22 cellular contexts compared by ENCODE assay signal in genomic region chr11:102596578-102596977, GRCh38. TPM values are rescaled to one million over a fixed set of nuclear protein-coding genes. Genes with fewer than 3 reads are reported as not detected.
DNase-seq lines count a peak whose midpoint lies in the region; ATAC-seq, FAIRE-seq and TF ChIP-seq lines count a peak whose summit lies in the region.
"Had no signal": no experiment of that assay in that cellular context is flagged by ENCODE, and none has a peak within 500 bp of the region (broad histone marks: within the 10 kb centered on the region; RNA-seq: fewer than 3 reads in every experiment).

No MANE protein-coding gene starts in this region.

- no peak overlapping the region for H3K18ac ChIP-seq in H1 (ENCODE audit: extremely low read depth, low read length)

- H3K9ac ChIP-seq in H1 (replicated peaks in 1 of 4; ENCODE audit: extremely low read depth in 1 of 4, low read depth in 3 of 4, low read length in 3 of 4) = no peak overlapping the region
- no peak overlapping the region for H3K9ac ChIP-seq in neural progenitor cell
- H3K9ac ChIP-seq: GM23248 had no signal

- H2AFZ ChIP-seq in H1 (ENCODE audit: low read length) = no peak overlapping the region
- peak overlapping the region; percentile 1 for H2AFZ ChIP-seq in neural progenitor cell (replicated peaks)
- H2AFZ ChIP-seq: GM23248 had no signal

- no peaks in the 10 kb centered on the region for H3K23me2 ChIP-seq in H1 (ENCODE audit: low read depth, low read length)

- no peak overlapping the region for H2BK12ac ChIP-seq in H1 (ENCODE audit: low read depth, low read length)

- H3K4me2 ChIP-seq in A549 (no peak overlapping the region), H1 (ENCODE audit: insufficient read depth in 1 of 2, low read depth in 2 of 2, low read length in 2 of 2) (no peak overlapping the region), neural progenitor cell (no peak overlapping the region)

- H3K27ac Mint-ChIP-seq in neural progenitor cell = no peak overlapping the region
- H3K27ac Mint-ChIP-seq: CD4-positive, alpha-beta memory T cell had no signal

- ATAC-seq in A549 (no peak), esophagus mucosa (no peak)

- no peak overlapping the region for H2BK20ac ChIP-seq in H1 (ENCODE audit: low read length)

- peak overlapping the region; percentile 16 for H3K14ac ChIP-seq in H1 (ENCODE audit: insufficient read length)

- H2BK15ac ChIP-seq in H1 (ENCODE audit: low read length) = no peak overlapping the region

- H3K4me3 Mint-ChIP-seq in neural progenitor cell = no peak overlapping the region
- H3K4me3 Mint-ChIP-seq: CD4-positive, alpha-beta memory T cell had no signal

- FAIRE-seq in A549 (lab: Jason Lieb, UNC) = no peak
- FAIRE-seq in H1 (lab: Jason Lieb, UNC) = no peak
- FAIRE-seq: D721Med, G401.6 had no signal

- H3K4ac ChIP-seq in H1 (replicated peaks; ENCODE audit: insufficient read length, low read depth, low read length) = no peak overlapping the region

- H4K8ac ChIP-seq in H1 (ENCODE audit: extremely low read depth, insufficient read depth, low read length) = no peak overlapping the region

- H3K79me2 ChIP-seq in H1 (ENCODE audit: control insufficient read depth in 1 of 2, insufficient read depth in 2 of 2, low read length in 2 of 2) = no peaks in the 10 kb centered on the region
- H3K79me2 ChIP-seq in neural progenitor cell (ENCODE audit: low read depth) = no peaks in the 10 kb centered on the region

- POLR2A ChIA-PET in A549 (lab: Yijun Ruan, JAX) (no interaction called here), H1 (lab: Charles Lee; ENCODE audit: partially characterized antibody) (no interaction called here)

- H3K36me3 Mint-ChIP-seq in neural progenitor cell = no peaks in the 10 kb centered on the region
- H3K36me3 Mint-ChIP-seq: CD4-positive, alpha-beta memory T cell had no signal

- no peak overlapping the region for H3K4me3 ChIP-seq in A549
- H3K4me3 ChIP-seq in H1 (ENCODE audit: extremely low read depth in 1 of 4, insufficient read depth in 2 of 4, low read depth in 3 of 4, low read length in 4 of 4) = no peak overlapping the region
- no peak overlapping the region for H3K4me3 ChIP-seq in neural progenitor cell
- H3K4me3 ChIP-seq: GM23248 had no signal

- no peaks in the 10 kb centered on the region for H3K79me1 ChIP-seq in H1 (ENCODE audit: low read depth, low read length)

- TF ChIP-seq EP300 in A549 (IDR thresholded peaks at IDR 0.05) = no peak
- no peak for TF ChIP-seq EP300 in H1 (IDR thresholded peaks at IDR 0.05; ENCODE audit: borderline replicate concordance in 1 of 2, low read depth in 2 of 2, low read length in 2 of 2)

- no peak overlapping the region for H3K23ac ChIP-seq in H1 (ENCODE audit: insufficient read length)

- H2AK5ac ChIP-seq in H1 (ENCODE audit: low read depth, low read length) = no peak overlapping the region

- peaks cover 3% of the 10 kb centered on the region for H3K27me3 Mint-ChIP-seq in neural progenitor cell (ENCODE audit: insufficient read depth, low read depth)

- H4K20me1 ChIP-seq in H1 (replicated peaks in 1 of 2; ENCODE audit: control insufficient read depth in 1 of 2, insufficient read depth in 2 of 2, low read length in 2 of 2) (no peaks in the 10 kb centered on the region), neural progenitor cell (ENCODE audit: low read depth) (no peaks in the 10 kb centered on the region)

- H3K27me3 ChIP-seq in H1 (replicated peaks in 1 of 4; ENCODE audit: control insufficient read depth in 3 of 4, extremely low read depth in 1 of 4, insufficient read depth in 3 of 4, low read length in 3 of 4) = no peaks in the 10 kb centered on the region
- H3K27me3 ChIP-seq in neural progenitor cell = no peaks in the 10 kb centered on the region
- H3K27me3 ChIP-seq: BE2C had no signal

- TF ChIP-seq POLR2A in A549 (IDR thresholded peaks at IDR 0.05; ENCODE audit: low read length) (no peak), H1 (IDR thresholded peaks at IDR 0.05; ENCODE audit: control extremely low read depth in 1 of 2, low read depth in 2 of 2, low read length in 2 of 2) (no peak)

- TF ChIP-seq CTCF in A549 (IDR thresholded peaks at IDR 0.05) (no peak), H1 (IDR thresholded peaks at IDR 0.05; ENCODE audit: control extremely low read depth in 1 of 3, insufficient read depth in 1 of 3, low read depth in 1 of 3, low read length in 3 of 3) (no peak), neural progenitor cell (IDR thresholded peaks at IDR 0.05) (no peak)

- H3F3A ChIP-seq in neural progenitor cell (ENCODE audit: low read depth) = no peaks in the 10 kb centered on the region

- H4K91ac ChIP-seq in H1 (replicated peaks; ENCODE audit: insufficient read length, low read length) = no peak overlapping the region

- no peak overlapping the region for H2BK120ac ChIP-seq in H1 (replicated peaks; ENCODE audit: low read depth, low read length)

- H3K4me1 Mint-ChIP-seq in neural progenitor cell = no peaks in the 10 kb centered on the region

- H3K27ac ChIP-seq in A549 = peak overlapping the region; percentile 33 to 95; a peak in 3 of 6 replicates
- H3K27ac ChIP-seq in H1 (ENCODE audit: low read depth, low read length) = no peak overlapping the region
- no peak overlapping the region for H3K27ac ChIP-seq in neural progenitor cell
- H3K27ac ChIP-seq: C4-2B, GM23248, HL-60 had no signal

- H3K9me3 Mint-ChIP-seq in neural progenitor cell = peaks cover 4% of the 10 kb centered on the region

- DNase-seq in A549 (ENCODE audit: low read depth in 1 of 2, low spot score in 1 of 2) = no peak
- peak; percentile 11 for DNase-seq in NCI-H69 (lab: John Stamatoyannopoulos, UW)
- no peak for DNase-seq in H1 (ENCODE audit: low read depth in 1 of 2, low spot score in 2 of 2)
- no peak for DNase-seq in neural progenitor cell (ENCODE audit: low spot score)
- DNase-seq in SKM-1 treated with dmso at 0.1 percent for 144 hours (lab: John Stamatoyannopoulos, UW; ENCODE audit: unreplicated experiment) = no peak
- no peak for DNase-seq in GM19238 (ENCODE audit: insufficient read length, low spot score)
- DNase-seq in iPS-NIHi7 (ENCODE audit: extremely low spot score) = no peak
- DNase-seq: 8988T; ACHN; BE2C; CD4-positive, alpha-beta memory T cell; DMS153; DMS79 treated with DMSO at 0.1 percent for 48 hours; EL; GM23248; H7; IMR-90 had no signal

- H3K36me3 ChIP-seq in H1 (ENCODE audit: control insufficient read depth in 2 of 4, insufficient read depth in 4 of 4, low read length in 3 of 4) = no peaks in the 10 kb centered on the region
- H3K36me3 ChIP-seq in neural progenitor cell = no peaks in the 10 kb centered on the region
- H3K36me3 ChIP-seq: BE2C had no signal

- peaks cover 30% of the 10 kb centered on the region for H3K4me1 ChIP-seq in A549
- no peaks in the 10 kb centered on the region for H3K4me1 ChIP-seq in H1 (replicated peaks in 1 of 4; ENCODE audit: control insufficient read depth in 3 of 4, insufficient read depth in 4 of 4, low read length in 3 of 4)
- H3K4me1 ChIP-seq in neural progenitor cell = peaks cover 2% of the 10 kb centered on the region
- H3K4me1 ChIP-seq: BE2C had no signal

- TF ChIP-seq RAD21 in A549 (conservative IDR thresholded peaks at IDR 0.05 in 1 of 2, IDR thresholded peaks at IDR 0.05 in 1 of 2) (no peak), H1 (IDR thresholded peaks at IDR 0.05 in 1 of 2, conservative IDR thresholded peaks at IDR 0.05 in 1 of 2; ENCODE audit: low read depth in 2 of 2, low read length in 2 of 2) (no peak)

- H2BK5ac ChIP-seq in H1 (ENCODE audit: low read depth, low read length) = no peak overlapping the region

- H3K9me3 ChIP-seq in A549 (no peaks in the 10 kb centered on the region), H1 (ENCODE audit: insufficient read depth in 2 of 2, low read depth in 1 of 2, low read length in 1 of 2) (no peaks in the 10 kb centered on the region), neural progenitor cell (ENCODE audit: low read depth) (no peaks in the 10 kb centered on the region)
- H3K9me3 ChIP-seq: BE2C had no signal

- 89% methylated on average over 6 of the region's 6 CpGs for WGBS in A549 (ENCODE audit: missing lambda C conversion rate)
- WGBS in H1 (ENCODE audit: extremely low coverage in 1 of 2, insufficient coverage in 1 of 2, insufficient read length in 1 of 2, insufficient replicate concordance in 2 of 2, low coverage in 1 of 2, low lambda C conversion rate in 2 of 2, missing lambda C conversion rate in 1 of 2), 2 experiments = 93% methylated on average over 4 of the region's 6 CpGs; no CpG with 5 or more reads in 1 of the 2 experiments

- H4K5ac ChIP-seq in H1 (ENCODE audit: insufficient read length, low read depth, low read length) = no peak overlapping the region

- no peak overlapping the region for H3K56ac ChIP-seq in H1 (replicated peaks; ENCODE audit: insufficient read length, low read depth, low read length)

- CTCF ChIA-PET in A549 (lab: Yijun Ruan, JAX) (interaction anchor here (0.6 to 1.9 kb wide), 2 partner anchors 24 to 71 kb away, joined by 3 to 4 read pairs; no protein-coding TSS in a partner anchor), H1 (lab: Charles Lee; ENCODE audit: partially characterized antibody) (interaction anchor here (1.2 to 2.5 kb wide), 4 partner anchors 10 to 97 kb away, joined by 3 to 13 read pairs (median 4); no protein-coding TSS in a partner anchor)

TF ChIP-seq in A549, 52 proteins besides CTCF, POLR2A, EP300 and RAD21 (continues in another document):
- TF ChIP-seq RCOR1 (IDR thresholded peaks at IDR 0.05; ENCODE audit: low read depth, low read length) (no peak), JUNB (IDR thresholded peaks at IDR 0.05) (no peak)

TF ChIP-seq in H1, 55 proteins besides CTCF, POLR2A, EP300 and RAD21 (continues in another document):
- no peak for TF ChIP-seq ZNF274 (IDR thresholded peaks at IDR 0.05; ENCODE audit: borderline replicate concordance, extremely low read depth, low read length)
- no peak for TF ChIP-seq JUN (IDR thresholded peaks at IDR 0.05; ENCODE audit: low read depth, low read length)
- TF ChIP-seq CREB1 (IDR thresholded peaks at IDR 0.05) = no peak
- TF ChIP-seq GTF2F1 (IDR thresholded peaks at IDR 0.05; ENCODE audit: borderline replicate concordance, low read depth, low read length) = no peak

RNA-seq across cellular contexts. Expression of gene MMP20, which starts 28.6 kb away (rescaled TPM):
- polyA plus RNA-seq in A549 (2011; rRNA removed) = not detected in 2 replicates
- polyA plus RNA-seq in A549 (2012; cell fraction: cytosol; rRNA removed) = not detected in 2 replicates
- polyA plus RNA-seq in A549 (2012; cell fraction: nucleus; rRNA removed) = not detected in 2 replicates
- not detected in 3 replicates for polyA plus RNA-seq in A549 (2017; fragmentation: RNase III; extraction: RNeasy Plus Mini Kit Qiagen cat#74134 plus additional on column Dnase treatment)
- not detected in 2 replicates for polyA minus RNA-seq in A549 (2011; rRNA and poly(A)+ RNA removed)
- total RNA-seq in H1 (2021; fragmentation: NEBNext Ultra II Directional; extraction: Animal tissue kit (Norgen Biotek cat#: 25700)) = not detected in 2 replicates
- polyA plus RNA-seq in H1 (2011; rRNA removed) = not detected in 2 replicates
- not detected for polyA plus RNA-seq in H1 (2011; cell fraction: cytosol; rRNA removed)
- polyA plus RNA-seq in H1 (2011; cell fraction: nucleus; rRNA removed) = not detected
- polyA plus RNA-seq in H1 (2012, experiment 1 of 2) = not detected in 4 replicates
- polyA plus RNA-seq in H1 (2012, experiment 2 of 2) = not detected
- not detected for polyA plus RNA-seq in H1 (2013, experiment 1 of 2)
- not detected for polyA plus RNA-seq in H1 (2013, experiment 2 of 2)
- not detected in 2 replicates for polyA minus RNA-seq in H1 (2011; rRNA and poly(A)+ RNA removed)
- not detected for polyA minus RNA-seq in H1 (2011; cell fraction: cytosol; rRNA and poly(A)+ RNA removed)
- polyA minus RNA-seq in H1 (2011; cell fraction: nucleus; rRNA and poly(A)+ RNA removed) = not detected
- total RNA-seq in neural progenitor cell (ENCODE audit: low replicate concordance) = not detected in 2 replicates
- not detected for total RNA-seq in esophagus mucosa
- total RNA-seq: CD4-positive, alpha-beta memory T cell; GM23248; H7; IMR-90 had no signal
- polyA plus RNA-seq: CD4-positive, alpha-beta memory T cell; GM23248; IMR-90 had no signal

Comparison
In these comparisons a context has a peak if more than half of its experiments do, and no peak if none do; other contexts are left out.
1. H3K27ac ChIP-seq: peak in A549 (2 of 2); none in H1 (single experiment) and neural progenitor cell (single experiment).